Comparison of ENCODE assay signal across 8 cellular contexts in genomic region chr9:19464764-19465570, GRCh38. TPM values are rescaled to one million over a fixed set of nuclear protein-coding genes. Genes with fewer than 3 reads are reported as not detected.
DNase-seq lines count a peak whose midpoint lies in the region; ATAC-seq and TF ChIP-seq lines count a peak whose summit lies in the region.

No MANE protein-coding gene starts in this region.

- POLR2A ChIA-PET in CD8-positive, alpha-beta T cell (lab: Charles Lee) = interaction anchor here (1.3 kb wide), 2 partner anchors 414 to 1646 kb away, joined by 3 read pairs; no protein-coding TSS in a partner anchor

- peak; percentile 44 to 83 (median 65) for DNase-seq in CD8-positive, alpha-beta T cell
- DNase-seq in RWPE2 (ENCODE audit: low spot score) (peak; percentile 78), Right ventricle myocardium inferior (ENCODE audit: missing footprints) (peak; percentile 86), ovary (peak; percentile 81 to 90 (median 83)), testis (peak; percentile 82)
- DNase-seq in activated naive CD4-positive, alpha-beta T cell treated with anti-CD3 and anti-CD28 coated beads for 36 hours = peak; percentile 69

- no peaks in the 10 kb centered on the region for H3K36me3 Mint-ChIP-seq in CD8-positive, alpha-beta T cell
- H3K36me3 Mint-ChIP-seq in activated naive CD4-positive, alpha-beta T cell treated with anti-CD3 and anti-CD28 coated beads for 36 hours (ENCODE audit: low read depth) = no peaks in the 10 kb centered on the region

- peaks cover 7% of the 10 kb centered on the region for H3K4me1 ChIP-seq in CD8-positive, alpha-beta T cell (ENCODE audit: insufficient read depth, low read length)
- H3K4me1 ChIP-seq in RWPE2 (ENCODE audit: insufficient read depth, poor library complexity, severe bottlenecking) (no peaks in the 10 kb centered on the region), ovary (ENCODE audit: insufficient read depth) (no peaks in the 10 kb centered on the region), testis (no peaks in the 10 kb centered on the region)

- H3K4me3 ChIP-seq in CD8-positive, alpha-beta T cell (ENCODE audit: low read depth, low read length) = peak overlapping the region; percentile 56
- peak overlapping the region; percentile 30 for H3K4me3 ChIP-seq in RWPE2 (ENCODE audit: severe bottlenecking)
- peak overlapping the region; percentile 60 for H3K4me3 ChIP-seq in ovary
- peak overlapping the region; percentile 50 to 62 for H3K4me3 ChIP-seq in testis

- TF ChIP-seq POLR2A in ovary (IDR thresholded peaks at IDR 0.05) = no peak
- TF ChIP-seq POLR2A in testis (IDR thresholded peaks at IDR 0.05) = no peak

- peak overlapping the region; percentile 89 for H3K4me3 Mint-ChIP-seq in CD8-positive, alpha-beta T cell
- peak overlapping the region; percentile 81 for H3K4me3 Mint-ChIP-seq in activated naive CD4-positive, alpha-beta T cell treated with anti-CD3 and anti-CD28 coated beads for 36 hours

- CTCF ChIA-PET in CD8-positive, alpha-beta T cell (lab: Charles Lee) = interaction anchor here (0.6 to 5.3 kb wide), 61 partner anchors 8 to 1647 kb away, joined by 3 to 62 read pairs (median 3); partner anchors contain the start of genes RPS6 and RRAGA
- CTCF ChIA-PET in activated naive CD4-positive, alpha-beta T cell treated with anti-CD3 and anti-CD28 coated beads for 36 hours (lab: Charles Lee) = interaction anchor here (0.6 to 5.6 kb wide), 63 partner anchors 9 to 1504 kb away, joined by 3 to 67 read pairs (median 5); partner anchors contain the start of gene ACER2

- no peaks in the 10 kb centered on the region for H3K27me3 ChIP-seq in CD8-positive, alpha-beta T cell (ENCODE audit: insufficient read depth, low read length)
- H3K27me3 ChIP-seq in RWPE2 (ENCODE audit: insufficient read depth, poor library complexity, severe bottlenecking) = no peaks in the 10 kb centered on the region
- H3K27me3 ChIP-seq in ovary = no peaks in the 10 kb centered on the region
- no peaks in the 10 kb centered on the region for H3K27me3 ChIP-seq in testis

- H3K4me1 Mint-ChIP-seq in CD8-positive, alpha-beta T cell (ENCODE audit: low read depth) = peaks cover 10% of the 10 kb centered on the region
- peaks cover 9% of the 10 kb centered on the region for H3K4me1 Mint-ChIP-seq in activated naive CD4-positive, alpha-beta T cell treated with anti-CD3 and anti-CD28 coated beads for 36 hours (ENCODE audit: low read depth)

- no peaks in the 10 kb centered on the region for H3K9me3 ChIP-seq in CD8-positive, alpha-beta T cell (ENCODE audit: low read length)
- H3K9me3 ChIP-seq in RWPE2 (ENCODE audit: severe bottlenecking) = no peaks in the 10 kb centered on the region
- no peaks in the 10 kb centered on the region for H3K9me3 ChIP-seq in ovary
- H3K9me3 ChIP-seq in testis = no peaks in the 10 kb centered on the region

- no peak overlapping the region for H3K27ac ChIP-seq in CD8-positive, alpha-beta T cell (ENCODE audit: low read depth, low read length)
- H3K27ac ChIP-seq in RWPE2 (ENCODE audit: poor library complexity, severe bottlenecking) (no peak overlapping the region), ovary (no peak overlapping the region), testis (no peak overlapping the region)

- H3K27me3 Mint-ChIP-seq in CD8-positive, alpha-beta T cell (ENCODE audit: low read depth) = peaks cover 2% of the 10 kb centered on the region
- H3K27me3 Mint-ChIP-seq in activated naive CD4-positive, alpha-beta T cell treated with anti-CD3 and anti-CD28 coated beads for 36 hours (ENCODE audit: low read depth) = no peaks in the 10 kb centered on the region

- intact Hi-C loops in CD8-positive, alpha-beta T cell (cut with DNase I, micrococcal nuclease) = loop anchor here (5.0 to 10.0 kb wide), 4 partner anchors 1480 to 1872 kb away; partner anchors contain the start of gene KLHL9 (in 1 of the 2)
- intact Hi-C loops in activated naive CD4-positive, alpha-beta T cell treated with anti-CD3 and anti-CD28 coated beads for 36 hours (cut with micrococcal nuclease) = loop anchor here (2.0 kb wide), 2 partner anchors 56 to 462 kb away; partner anchors contain the start of gene ACER2
- intact Hi-C loops in Right ventricle myocardium inferior (cut with DNase I) = no loop called here
- intact Hi-C loops in ovary (cut with DNase I) = loop anchor here in 1 of 4 donors (10.0 kb wide), 1 partner anchor 420 kb away; the partner anchor contains the start of gene RRAGA
- intact Hi-C loops in testis (cut with DNase I; ENCODE audit: low total_unique reads) = no loop called here

- ATAC-seq in CD8-positive, alpha-beta T cell = peak; percentile 91
- peak; percentile 96 for ATAC-seq in GM19452 (IDR thresholded peaks at IDR 0.05; ENCODE audit: unreplicated experiment)
- ATAC-seq in HG03558 (IDR thresholded peaks at IDR 0.05; ENCODE audit: extremely low read depth, unreplicated experiment) = peak; percentile 90
- ATAC-seq in RWPE2 (ENCODE audit: low read depth) = peak; percentile 88
- ATAC-seq in Right ventricle myocardium inferior = peak; percentile 94

- peak; percentile 80 for TF ChIP-seq CTCF in CD8-positive, alpha-beta T cell (IDR thresholded peaks at IDR 0.05)
- peak; percentile 85 for TF ChIP-seq CTCF in RWPE2 (IDR thresholded peaks at IDR 0.05; ENCODE audit: poor library complexity, severe bottlenecking)
- peak; percentile 28 to 74 (median 65) for TF ChIP-seq CTCF in ovary (IDR thresholded peaks at IDR 0.05)
- peak; percentile 36 to 89 (median 70) for TF ChIP-seq CTCF in testis (IDR thresholded peaks at IDR 0.05)

- TF ChIP-seq EP300 in ovary (IDR thresholded peaks at IDR 0.05) = no peak

- 12 to 23% (median 14%) methylated on average over 30 to 49 of the region's 49 CpGs for WGBS in ovary, 3 donors
- WGBS in testis, 2 donors = 11 to 16% methylated on average over 28 to 46 of the region's 49 CpGs

- H3K36me3 ChIP-seq in CD8-positive, alpha-beta T cell (ENCODE audit: insufficient read depth, low read length) = no peaks in the 10 kb centered on the region
- H3K36me3 ChIP-seq in RWPE2 (ENCODE audit: low read depth) (no peaks in the 10 kb centered on the region), ovary (no peaks in the 10 kb centered on the region), testis (ENCODE audit: low read depth, missing control alignments) (no peaks in the 10 kb centered on the region)

- H3K27ac Mint-ChIP-seq in CD8-positive, alpha-beta T cell = no peak overlapping the region
- H3K27ac Mint-ChIP-seq in activated naive CD4-positive, alpha-beta T cell treated with anti-CD3 and anti-CD28 coated beads for 36 hours = no peak overlapping the region

- no peaks in the 10 kb centered on the region for H3K9me3 Mint-ChIP-seq in CD8-positive, alpha-beta T cell
- no peaks in the 10 kb centered on the region for H3K9me3 Mint-ChIP-seq in activated naive CD4-positive, alpha-beta T cell treated with anti-CD3 and anti-CD28 coated beads for 36 hours

RNA-seq across cellular contexts. Expression of gene ACER2, which starts 56.2 kb away (rescaled TPM):
- total RNA-seq in CD8-positive, alpha-beta T cell = 1 to 10 TPM in 1 of 2 experiments, under 1 TPM in 1; 0.62 to 1.2 TPM
- 1 to 10 TPM; 2.0 to 2.2 TPM for total RNA-seq in activated naive CD4-positive, alpha-beta T cell treated with anti-CD3 and anti-CD28 coated beads for 36 hours
- total RNA-seq in Right ventricle myocardium inferior (3.2 TPM), ovary (1 to 10 TPM; 2.1 to 10.0 (median 3.3) TPM), testis (1 to 10 TPM; 4.4 to 5.5 TPM)
- polyA plus RNA-seq in ovary (1 to 10 TPM in 1 of 2 donors, under 1 TPM in 1; 0.80 to 2.0 TPM), testis (ENCODE audit: insufficient read depth, low read depth, low replicate concordance) (3.8 TPM)

Comparison
In these comparisons a context has a peak if more than half of its experiments do, and no peak if none do; other contexts are left out.
1. intact Hi-C loops: an anchor here in CD8-positive, alpha-beta T cell (5.0 to 10.0 kb wide) and activated naive CD4-positive, alpha-beta T cell treated with anti-CD3 and anti-CD28 coated beads for 36 hours (2.0 kb wide); none called in Right ventricle myocardium inferior and testis.